ENCODE assay signal across 1 cellular context in genomic region chr14:25042362-25043299, GRCh38.
A peak's percentile ranks its signal among the peaks of the same experiment; 100 is the strongest.
TF ChIP-seq lines count a peak whose summit lies in the region.

No MANE protein-coding gene starts in this region.

TF ChIP-seq in HepG2, 621 proteins besides CTCF, POLR2A, EP300 and RAD21 (continued from another document and continues in another):
- TF ChIP-seq ZNF318 (CRISPR knock-in tag; IDR thresholded peaks at IDR 0.05) (no peak), IKZF5 (CRISPR knock-in tag; IDR thresholded peaks at IDR 0.05) (no peak), NAIF1 (CRISPR knock-in tag; IDR thresholded peaks at IDR 0.05; ENCODE audit: borderline replicate concordance) (no peak), ZNF761 (CRISPR knock-in tag; conservative IDR thresholded peaks at IDR 0.05) (no peak), HOXD1 (CRISPR knock-in tag; IDR thresholded peaks at IDR 0.05) (0 out of 2 replicates have a peak, but pooled peaks have one; percentile 55), ZBTB8A (CRISPR knock-in tag; IDR thresholded peaks at IDR 0.05; ENCODE audit: borderline replicate concordance, low read depth) (no peak), ZNF614 (CRISPR knock-in tag; IDR thresholded peaks at IDR 0.05; ENCODE audit: borderline replicate concordance) (no peak), JARID2 (CRISPR knock-in tag; IDR thresholded peaks at IDR 0.05; ENCODE audit: insufficient replicate concordance) (no peak), ZNF225 (CRISPR knock-in tag; IDR thresholded peaks at IDR 0.05) (no peak), ZSCAN9 (CRISPR knock-in tag; IDR thresholded peaks at IDR 0.05; ENCODE audit: borderline replicate concordance) (no peak), PITX1 (CRISPR knock-in tag; IDR thresholded peaks at IDR 0.05) (peak; percentile 7; the same call in 1 of the 2 replicates), RXRA (CRISPR knock-in tag; IDR thresholded peaks at IDR 0.05) (no peak), ZNF558 (CRISPR knock-in tag; IDR thresholded peaks at IDR 0.05; ENCODE audit: borderline replicate concordance) (no peak), NCOR1 (IDR thresholded peaks at IDR 0.05; ENCODE audit: borderline replicate concordance, low read length) (no peak), THRA (CRISPR knock-in tag; IDR thresholded peaks at IDR 0.05; ENCODE audit: borderline replicate concordance) (peak; percentile 23; the same call in 1 of the 2 replicates), IRF1 (CRISPR knock-in tag; IDR thresholded peaks at IDR 0.05; ENCODE audit: low read depth) (no peak), SP2 (CRISPR knock-in tag; IDR thresholded peaks at IDR 0.05) (no peak), NFE2L2 (IDR thresholded peaks at IDR 0.05; ENCODE audit: low read length) (no peak), ZNF296 (CRISPR knock-in tag; conservative IDR thresholded peaks at IDR 0.05) (no peak), ELF3 (CRISPR knock-in tag; IDR thresholded peaks at IDR 0.05) (no peak), AGO2 (optimal IDR thresholded peaks at IDR 0.05; ENCODE audit: low read depth, low read length) (no peak), MNT (IDR thresholded peaks at IDR 0.05) (no peak), PPARG (CRISPR knock-in tag; conservative IDR thresholded peaks at IDR 0.05) (0 out of 2 replicates have a peak, but pooled peaks have one; percentile 42), ZNF484 (CRISPR knock-in tag; IDR thresholded peaks at IDR 0.05; ENCODE audit: borderline replicate concordance, low read depth) (no peak), MBNL3 (CRISPR knock-in tag; conservative IDR thresholded peaks at IDR 0.05) (no peak), ZNF552 (CRISPR knock-in tag; IDR thresholded peaks at IDR 0.05; ENCODE audit: borderline replicate concordance) (no peak), ZBTB20 (CRISPR knock-in tag; IDR thresholded peaks at IDR 0.05; ENCODE audit: borderline replicate concordance, low read depth) (no peak), MIER2 (CRISPR knock-in tag; IDR thresholded peaks at IDR 0.05) (no peak), MTA1 (CRISPR knock-in tag; IDR thresholded peaks at IDR 0.05; ENCODE audit: borderline replicate concordance) (no peak), FOXA3 (CRISPR knock-in tag; IDR thresholded peaks at IDR 0.05) (0 out of 2 replicates have a peak, but pooled peaks have one; percentile 14), MIXL1 (CRISPR knock-in tag; IDR thresholded peaks at IDR 0.05) (peak; percentile 53; the same call in 1 of the 2 replicates), ZNF281 (CRISPR knock-in tag; IDR thresholded peaks at IDR 0.05; ENCODE audit: borderline replicate concordance) (no peak), MYPOP (CRISPR knock-in tag; IDR thresholded peaks at IDR 0.05) (no peak), FOXC1 (CRISPR knock-in tag; IDR thresholded peaks at IDR 0.05; ENCODE audit: borderline replicate concordance) (no peak), ZNF20 (CRISPR knock-in tag; IDR thresholded peaks at IDR 0.05) (no peak), GPN1 (CRISPR knock-in tag; IDR thresholded peaks at IDR 0.05; ENCODE audit: borderline replicate concordance) (no peak), AHDC1 (CRISPR knock-in tag; IDR thresholded peaks at IDR 0.05; ENCODE audit: borderline replicate concordance) (no peak), KLF11 (CRISPR knock-in tag; IDR thresholded peaks at IDR 0.05) (no peak)
